11 cellular contexts compared by ENCODE assay signal in genomic region chr15:74800559-74801094, GRCh38. TPM values are rescaled to one million over a fixed set of nuclear protein-coding genes. Genes with fewer than 3 reads are reported as not detected.
DNase-seq lines count a peak whose midpoint lies in the region; ATAC-seq and TF ChIP-seq lines count a peak whose summit lies in the region.
"Had no signal": no experiment of that assay in that cellular context is flagged by ENCODE, and none has a peak within 500 bp of the region (broad histone marks: within the 10 kb centered on the region; RNA-seq: fewer than 3 reads in every experiment).

No MANE protein-coding gene starts in this region.

- no peak for DNase-seq in activated naive CD4-positive, alpha-beta T cell treated with anti-CD3 and anti-CD28 coated beads for 36 hours
- DNase-seq in activated naive CD4-positive, alpha-beta T cell treated with Interleukin-2 at 50 U/mL for 16 hours: no peak
- DNase-seq in colonic mucosa (peak; percentile 33), NCI-H2171 (lab: John Stamatoyannopoulos, UW) (no peak), NCI-H1105 treated with DMSO at 0.1 percent for 48 hours (lab: John Stamatoyannopoulos, UW) (no peak)
- DNase-seq in stimulated activated effector memory CD8-positive, alpha-beta T cell treated with anti-CD3 and anti-CD28 coated beads, Interleukin-12 subunit alpha, Interleukin-12 subunit beta, amount 100 ng/mL, for 72 hours (ENCODE audit: low spot score in 2 of 2): no peak
- no peak for DNase-seq in activated CD4-positive, alpha-beta T cell treated with anti-CD3 and anti-CD28 coated beads, Interleukin-2, amount 10 ng/mL, durations not matched to agents 24 days and 14 days

- no peak overlapping the region for H2AFZ ChIP-seq in OCI-LY3 (ENCODE audit: low read depth, low read length)

- H3K27me3 Mint-ChIP-seq in activated naive CD4-positive, alpha-beta T cell treated with anti-CD3 and anti-CD28 coated beads for 36 hours (ENCODE audit: low read depth): no peaks in the 10 kb centered on the region
- H3K27me3 Mint-ChIP-seq in activated CD4-positive, alpha-beta T cell treated with anti-CD3 and anti-CD28 coated beads, Interleukin-2, amount 10 ng/mL, durations not matched to agents 24 days and 14 days: no peaks in the 10 kb centered on the region

- ATAC-seq in stimulated activated effector memory CD8-positive, alpha-beta T cell treated with anti-CD3 and anti-CD28 coated beads, Interleukin-12 subunit alpha, Interleukin-12 subunit beta, amount 100 ng/mL, for 72 hours: no peak

- intact Hi-C loops in activated naive CD4-positive, alpha-beta T cell treated with anti-CD3 and anti-CD28 coated beads for 36 hours (cut with micrococcal nuclease): loop anchor here (1.0 to 2.0 kb wide), 5 partner anchors 12 to 150 kb away; no protein-coding TSS in a partner anchor
- intact Hi-C loops in colonic mucosa (cut with DNase I): loop anchor here (1.0 kb wide), 1 partner anchor 29 kb away; no protein-coding TSS in a partner anchor
- intact Hi-C loops in activated CD4-positive, alpha-beta T cell treated with anti-CD3 and anti-CD28 coated beads, Interleukin-2, amount 10 ng/mL, durations not matched to agents 24 days and 14 days (cut with micrococcal nuclease): loop anchor here (1.0 kb wide), 3 partner anchors 12 to 29 kb away; no protein-coding TSS in a partner anchor

- H3K4me3 ChIP-seq in OCI-LY3 (ENCODE audit: low read length): no peak overlapping the region
- no peak overlapping the region for H3K4me3 ChIP-seq in colonic mucosa

- H3K27ac Mint-ChIP-seq in activated naive CD4-positive, alpha-beta T cell treated with anti-CD3 and anti-CD28 coated beads for 36 hours: peak overlapping the region; percentile 95
- peak overlapping the region; percentile 32 for H3K27ac Mint-ChIP-seq in stimulated activated effector memory CD8-positive, alpha-beta T cell treated with anti-CD3 and anti-CD28 coated beads, Interleukin-12 subunit alpha, Interleukin-12 subunit beta, amount 100 ng/mL, for 72 hours
- H3K27ac Mint-ChIP-seq in activated CD4-positive, alpha-beta T cell treated with anti-CD3 and anti-CD28 coated beads, Interleukin-2, amount 10 ng/mL, durations not matched to agents 24 days and 14 days: no peak overlapping the region

- peak overlapping the region; percentile 12; the same call in 1 of the 2 replicates for H3K4me2 ChIP-seq in OCI-LY3 (ENCODE audit: low read length)

- H3K36me3 ChIP-seq in OCI-LY3 (replicated peaks; ENCODE audit: low read depth, low read length) (peaks cover 81% of the 10 kb centered on the region), colonic mucosa (peaks cover 25% of the 10 kb centered on the region)

- TF ChIP-seq CTCF in OCI-LY3 (IDR thresholded peaks at IDR 0.05; ENCODE audit: low read depth, low read length) (no peak), colonic mucosa (IDR thresholded peaks at IDR 0.05) (no peak)

- H3K27ac ChIP-seq in OCI-LY3 (ENCODE audit: low read length) (peak overlapping the region; percentile 72), colonic mucosa (no peak overlapping the region)

- CTCF ChIA-PET in activated naive CD4-positive, alpha-beta T cell treated with anti-CD3 and anti-CD28 coated beads for 36 hours (lab: Charles Lee): interaction anchor here (0.6 to 29.5 kb wide), 7 partner anchors 12 to 169 kb away, joined by 3 to 1193 read pairs (median 4); partner anchors contain the start of genes CSK and LMAN1L

- H4K20me1 ChIP-seq in OCI-LY3 (ENCODE audit: insufficient read depth, low read length): peaks cover 84% of the 10 kb centered on the region

- H3K9ac ChIP-seq in OCI-LY3 (ENCODE audit: low read length) (peak overlapping the region; percentile 44; the same call in 1 of the 2 replicates), colonic mucosa (ENCODE audit: low read depth in 2 of 2, low read length in 2 of 2) (no peak overlapping the region)

- H3K4me3 Mint-ChIP-seq in activated naive CD4-positive, alpha-beta T cell treated with anti-CD3 and anti-CD28 coated beads for 36 hours: no peak overlapping the region
- no peak overlapping the region for H3K4me3 Mint-ChIP-seq in stimulated activated effector memory CD8-positive, alpha-beta T cell treated with anti-CD3 and anti-CD28 coated beads, Interleukin-12 subunit alpha, Interleukin-12 subunit beta, amount 100 ng/mL, for 72 hours
- no peak overlapping the region for H3K4me3 Mint-ChIP-seq in activated CD4-positive, alpha-beta T cell treated with anti-CD3 and anti-CD28 coated beads, Interleukin-2, amount 10 ng/mL, durations not matched to agents 24 days and 14 days

- peaks cover 63% of the 10 kb centered on the region for H3K79me2 ChIP-seq in OCI-LY3 (ENCODE audit: low read length)

- H3K9me3 Mint-ChIP-seq in activated naive CD4-positive, alpha-beta T cell treated with anti-CD3 and anti-CD28 coated beads for 36 hours: no peaks in the 10 kb centered on the region
- no peaks in the 10 kb centered on the region for H3K9me3 Mint-ChIP-seq in stimulated activated effector memory CD8-positive, alpha-beta T cell treated with anti-CD3 and anti-CD28 coated beads, Interleukin-12 subunit alpha, Interleukin-12 subunit beta, amount 100 ng/mL, for 72 hours
- H3K9me3 Mint-ChIP-seq in activated CD4-positive, alpha-beta T cell treated with anti-CD3 and anti-CD28 coated beads, Interleukin-2, amount 10 ng/mL, durations not matched to agents 24 days and 14 days: no peaks in the 10 kb centered on the region

- H3K9me3 ChIP-seq in OCI-LY3 (ENCODE audit: insufficient read depth, low read length) (no peaks in the 10 kb centered on the region), colonic mucosa (no peaks in the 10 kb centered on the region)

- peaks cover 50% of the 10 kb centered on the region for H3K4me1 Mint-ChIP-seq in activated naive CD4-positive, alpha-beta T cell treated with anti-CD3 and anti-CD28 coated beads for 36 hours (ENCODE audit: low read depth)
- peaks cover 57% of the 10 kb centered on the region for H3K4me1 Mint-ChIP-seq in stimulated activated effector memory CD8-positive, alpha-beta T cell treated with anti-CD3 and anti-CD28 coated beads, Interleukin-12 subunit alpha, Interleukin-12 subunit beta, amount 100 ng/mL, for 72 hours
- H3K4me1 Mint-ChIP-seq in activated CD4-positive, alpha-beta T cell treated with anti-CD3 and anti-CD28 coated beads, Interleukin-2, amount 10 ng/mL, durations not matched to agents 24 days and 14 days: peaks cover 31% of the 10 kb centered on the region

- no peaks in the 10 kb centered on the region for H3K27me3 ChIP-seq in OCI-LY3 (ENCODE audit: low read depth, low read length)
- H3K27me3 ChIP-seq in colonic mucosa: no peaks in the 10 kb centered on the region

- H3K36me3 Mint-ChIP-seq in activated naive CD4-positive, alpha-beta T cell treated with anti-CD3 and anti-CD28 coated beads for 36 hours (ENCODE audit: low read depth): peaks cover 59% of the 10 kb centered on the region
- H3K36me3 Mint-ChIP-seq in stimulated activated effector memory CD8-positive, alpha-beta T cell treated with anti-CD3 and anti-CD28 coated beads, Interleukin-12 subunit alpha, Interleukin-12 subunit beta, amount 100 ng/mL, for 72 hours: peaks cover 98% of the 10 kb centered on the region
- H3K36me3 Mint-ChIP-seq in activated CD4-positive, alpha-beta T cell treated with anti-CD3 and anti-CD28 coated beads, Interleukin-2, amount 10 ng/mL, durations not matched to agents 24 days and 14 days (ENCODE audit: low read depth): peaks cover 57% of the 10 kb centered on the region

- H3K4me1 ChIP-seq in OCI-LY3 (ENCODE audit: low read length) (peaks cover 51% of the 10 kb centered on the region), colonic mucosa (peaks cover 5% of the 10 kb centered on the region)

RNA-seq across cellular contexts. Expression of gene LMAN1L, which starts 12.0 kb away (rescaled TPM):
- total RNA-seq in activated naive CD4-positive, alpha-beta T cell treated with anti-CD3 and anti-CD28 coated beads for 36 hours: not detected
- total RNA-seq in colonic mucosa: not detected
- 0.33 and 0.36 TPM in 2 replicates for total RNA-seq in activated CD4-positive, alpha-beta T cell treated with anti-CD3 and anti-CD28 coated beads, Interleukin-2, amount 10 ng/mL, durations not matched to agents 24 days and 14 days
- total RNA-seq: lung microvascular endothelial cell, omental fat pad had no signal

RNA-seq across cellular contexts. Expression of gene CSK, which starts 18.7 kb away (rescaled TPM):
- 100 to 1,000 TPM; 272 to 282 TPM for total RNA-seq in activated naive CD4-positive, alpha-beta T cell treated with anti-CD3 and anti-CD28 coated beads for 36 hours
- total RNA-seq in colonic mucosa: 100 to 1,000 TPM in 1 of 2 donors, 10 to 100 TPM in 1; 64.3 to 126 TPM
- 332 and 340 TPM in 2 replicates for total RNA-seq in activated CD4-positive, alpha-beta T cell treated with anti-CD3 and anti-CD28 coated beads, Interleukin-2, amount 10 ng/mL, durations not matched to agents 24 days and 14 days

RNA-seq across cellular contexts. Expression of gene CPLX3, which starts 25.8 kb away (rescaled TPM):
- not detected for total RNA-seq in activated naive CD4-positive, alpha-beta T cell treated with anti-CD3 and anti-CD28 coated beads for 36 hours
- total RNA-seq in colonic mucosa: not detected
- 0.09 TPM in 2 replicates for total RNA-seq in activated CD4-positive, alpha-beta T cell treated with anti-CD3 and anti-CD28 coated beads, Interleukin-2, amount 10 ng/mL, durations not matched to agents 24 days and 14 days
- total RNA-seq: lung microvascular endothelial cell, omental fat pad had no signal

RNA-seq across cellular contexts. Expression of gene ULK3, which starts 42.3 kb away (rescaled TPM):
- total RNA-seq in activated naive CD4-positive, alpha-beta T cell treated with anti-CD3 and anti-CD28 coated beads for 36 hours: 10 to 100 TPM; 58.9 to 69.2 TPM
- total RNA-seq in colonic mucosa: 10 to 100 TPM; 45.6 to 50.7 TPM
- total RNA-seq in activated CD4-positive, alpha-beta T cell treated with anti-CD3 and anti-CD28 coated beads, Interleukin-2, amount 10 ng/mL, durations not matched to agents 24 days and 14 days: 52.6 and 57.3 TPM in 2 replicates

RNA-seq across cellular contexts. Expression of gene CYP1A2, which starts 52.0 kb away (rescaled TPM):
- total RNA-seq in activated naive CD4-positive, alpha-beta T cell treated with anti-CD3 and anti-CD28 coated beads for 36 hours: not detected
- not detected for total RNA-seq in colonic mucosa
- total RNA-seq in activated CD4-positive, alpha-beta T cell treated with anti-CD3 and anti-CD28 coated beads, Interleukin-2, amount 10 ng/mL, durations not matched to agents 24 days and 14 days: not detected in 2 replicates
- total RNA-seq: HT1080, lung microvascular endothelial cell had no signal
